Comparison of ENCODE assay signal across 12 cellular contexts in the genomic region with DNA sequence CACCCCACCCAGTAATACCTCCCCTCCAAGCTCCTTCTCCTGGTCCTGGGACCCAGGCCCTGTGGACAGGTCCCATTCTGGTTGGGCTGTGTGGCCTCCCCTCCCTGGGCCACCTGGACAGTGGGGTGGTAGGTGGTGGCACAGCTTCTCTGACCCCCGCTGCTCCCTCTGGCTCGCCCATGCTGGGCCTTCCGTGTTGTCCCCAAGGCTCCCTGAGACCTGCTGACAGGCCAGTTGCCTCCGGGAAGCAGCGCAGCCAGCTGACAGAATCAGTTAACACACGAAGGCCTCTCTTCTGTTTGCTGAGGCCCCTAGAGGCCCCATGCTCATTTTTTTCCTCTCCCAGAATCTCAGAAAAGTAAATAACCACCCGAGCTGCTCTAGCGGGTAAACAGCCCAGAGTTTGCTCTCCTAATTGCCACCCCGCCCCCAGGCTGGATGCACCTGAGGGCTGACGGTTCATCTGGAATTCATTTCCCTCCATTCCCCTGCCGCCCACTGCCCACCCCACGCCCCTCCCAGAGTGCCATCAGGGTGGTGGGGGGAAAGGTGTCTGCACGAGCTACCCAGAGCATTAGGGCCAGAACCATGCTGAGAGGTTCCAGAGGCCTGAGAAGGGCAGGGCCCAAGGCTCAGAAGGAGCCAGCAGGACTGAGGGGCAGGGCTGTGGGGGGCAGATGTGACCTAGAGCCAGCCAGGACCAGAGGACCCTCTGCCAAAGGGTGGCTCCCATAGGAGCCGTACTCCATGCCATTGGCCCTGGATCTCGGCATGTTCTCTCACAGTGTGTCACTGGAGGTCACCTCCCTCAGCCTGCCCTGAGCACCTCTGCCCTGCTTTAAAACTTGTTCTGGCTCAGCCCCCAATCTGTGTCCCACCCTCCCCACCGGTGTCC.
DNase-seq lines count a peak whose midpoint lies in the region; ATAC-seq and TF ChIP-seq lines count a peak whose summit lies in the region.
"Had no signal": no experiment of that assay in that cellular context is flagged by ENCODE, and none has a peak within 500 bp of the region (broad histone marks: within the 10 kb centered on the region; RNA-seq: fewer than 3 reads in every experiment).

No MANE protein-coding gene starts in this region.

- intact Hi-C loops in stomach (cut with DNase I; ENCODE audit: low total_unique reads): no loop called here

- DNase-seq in SIG-M5 treated with dmso at 0.1 percent for 504 hours (lab: John Stamatoyannopoulos, UW; ENCODE audit: unreplicated experiment): peak; percentile 48
- no peak for DNase-seq in SIG-M5 (lab: John Stamatoyannopoulos, UW)
- DNase-seq in NCI-H2227 (lab: John Stamatoyannopoulos, UW; ENCODE audit: unreplicated experiment): peak; percentile 71
- DNase-seq in stomach: peak; percentile 76
- DNase-seq in KG1 (lab: John Stamatoyannopoulos, UW): no peak
- no peak for DNase-seq in stimulated activated CD4-positive, alpha-beta T cell treated with anti-CD3 and anti-CD28 coated beads, Interleukin-1b, Interleukin-23, amount 100 ng/mL, for 48 hours
- DNase-seq: NK-92 treated with Interleukin-12 subunit alpha and Interleukin-12 subunit beta, amount 100 ng/mL, for 24 hours; right cardiac atrium; T-helper 17 cell had no signal

- peaks cover 2% of the 10 kb centered on the region for H3K4me1 ChIP-seq in iPS-15b (ENCODE audit: control insufficient read depth, insufficient read depth, low read length)
- H3K4me1 ChIP-seq in stomach: peaks cover 14 to 25% (median 16%) of the 10 kb centered on the region in 4 donors
- no peaks in the 10 kb centered on the region for H3K4me1 ChIP-seq in gastroesophageal sphincter

- TF ChIP-seq CTCF in stomach (IDR thresholded peaks at IDR 0.05): no peak
- TF ChIP-seq CTCF in gastroesophageal sphincter (IDR thresholded peaks at IDR 0.05): no peak

- peak overlapping the region; percentile 12 for H3K9ac ChIP-seq in iPS-15b (ENCODE audit: low read depth, low read length)

- H3K27me3 ChIP-seq in iPS-15b (ENCODE audit: control insufficient read depth, insufficient read depth, low read length): no peaks in the 10 kb centered on the region
- peaks cover 0 to 8% (median 0%) of the 10 kb centered on the region in 3 donors for H3K27me3 ChIP-seq in stomach
- H3K27me3 ChIP-seq in gastroesophageal sphincter: peaks cover 66% of the 10 kb centered on the region

- TF ChIP-seq POLR2A in stomach (IDR thresholded peaks at IDR 0.05) (no peak), gastroesophageal sphincter (IDR thresholded peaks at IDR 0.05) (no peak)

- no peak overlapping the region for H3K4me3 ChIP-seq in iPS-15b (ENCODE audit: low read depth, low read length)
- no peak overlapping the region for H3K4me3 ChIP-seq in stomach
- no peak overlapping the region for H3K4me3 ChIP-seq in gastroesophageal sphincter

- H3K36me3 ChIP-seq in iPS-15b (ENCODE audit: control insufficient read depth, insufficient read depth, low read length) (no peaks in the 10 kb centered on the region), stomach (no peaks in the 10 kb centered on the region), gastroesophageal sphincter (no peaks in the 10 kb centered on the region)

- H3K9me3 ChIP-seq in iPS-15b (ENCODE audit: control insufficient read depth, insufficient read depth, low read length) (no peaks in the 10 kb centered on the region), stomach (no peaks in the 10 kb centered on the region), gastroesophageal sphincter (no peaks in the 10 kb centered on the region)

- H3K27ac ChIP-seq in stomach (peak overlapping the region; percentile 68 to 90 (median 79)), gastroesophageal sphincter (no peak overlapping the region)
- H3K27ac ChIP-seq: 22Rv1 had no signal

- no peak for ATAC-seq in gastroesophageal sphincter
- ATAC-seq: T-helper 17 cell had no signal

- TF ChIP-seq EP300 in stomach (IDR thresholded peaks at IDR 0.05): no peak
- no peak for TF ChIP-seq EP300 in gastroesophageal sphincter (IDR thresholded peaks at IDR 0.05)

- 23 to 54% (median 36%) methylated on average over 16 of the region's 16 CpGs for WGBS in stomach, 5 donors
- 49% methylated on average over 8 of the region's 16 CpGs; no CpG with 5 or more reads in 1 of the 2 donors for WGBS in gastroesophageal sphincter (ENCODE audit: low coverage in 1 of 2), 2 donors

Comparison
In these comparisons a context has a peak if more than half of its experiments do, and no peak if none do; other contexts are left out.
1. DNase-seq: peak in SIG-M5 treated with dmso at 0.1 percent for 504 hours (single experiment), NCI-H2227 (single experiment) and stomach (single experiment); none in SIG-M5 (single experiment), KG1 (single experiment) and stimulated activated CD4-positive, alpha-beta T cell treated with anti-CD3 and anti-CD28 coated beads, Interleukin-1b, Interleukin-23, amount 100 ng/mL, for 48 hours (single experiment).
2. H3K27ac ChIP-seq: peak in stomach (5 of 5); none in gastroesophageal sphincter (0 of 4).